In the genomic region with DNA sequence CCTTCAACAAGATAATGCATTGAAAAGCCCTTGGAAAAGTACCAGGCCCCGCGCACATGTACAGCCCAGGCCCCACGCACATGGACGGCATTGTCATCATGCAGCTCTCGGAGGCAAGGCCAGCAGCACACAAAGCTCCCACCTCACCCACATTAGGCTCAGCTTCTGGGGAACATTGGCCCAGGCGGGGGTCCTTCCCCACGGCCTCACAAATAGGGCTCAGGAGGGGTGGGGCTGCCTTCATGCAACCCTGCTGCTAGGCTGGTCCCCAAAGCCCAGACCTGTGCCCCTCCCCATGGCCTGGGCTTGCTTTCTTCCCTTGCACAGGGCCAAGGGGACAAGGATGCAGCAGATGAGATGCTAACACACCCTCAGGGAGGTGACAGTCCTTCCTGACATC, we compare ENCODE assay signal across 16 cellular contexts. TPM values are rescaled to one million over a fixed set of nuclear protein-coding genes. Genes with fewer than 3 reads are reported as not detected.
A peak's percentile ranks its signal among the peaks of the same experiment; 100 is the strongest.
DNase-seq lines count a peak whose midpoint lies in the region; ATAC-seq and TF ChIP-seq lines count a peak whose summit lies in the region.
"Had no signal": no experiment of that assay in that cellular context is flagged by ENCODE, and none has a peak within 500 bp of the region (broad histone marks: within the 10 kb centered on the region; RNA-seq: fewer than 3 reads in every experiment).

No MANE protein-coding gene starts in this region.

- no peaks in the 10 kb centered on the region for H3F3A ChIP-seq in neural progenitor cell (ENCODE audit: low read depth)

- H3K27me3 ChIP-seq in neural progenitor cell: no peaks in the 10 kb centered on the region
- H3K27me3 ChIP-seq: upper lobe of left lung had no signal

- no peaks in the 10 kb centered on the region for H3K36me3 Mint-ChIP-seq in neural progenitor cell

- no peak for ATAC-seq in GM18870 (IDR thresholded peaks at IDR 0.05; ENCODE audit: unreplicated experiment)
- ATAC-seq: stimulated activated memory B cell treated with anti-CD40 and anti-IgM and Interleukin-4, amounts not matched to agents 10 μg/mL and 1 μg/mL and 100 μg/mL, for 72 hours had no signal

- H3K4me1 Mint-ChIP-seq in neural progenitor cell: peaks cover 23% of the 10 kb centered on the region

- no peaks in the 10 kb centered on the region for H3K36me3 ChIP-seq in neural progenitor cell

- peak overlapping the region; percentile 46 for H3K27ac Mint-ChIP-seq in neural progenitor cell
- H3K27ac Mint-ChIP-seq: stimulated activated memory B cell treated with anti-CD40 and anti-IgM and Interleukin-4, amounts not matched to agents 10 μg/mL and 1 μg/mL and 100 μg/mL, for 72 hours; T-helper 1 cell treated with Interleukin-12 subunit alpha and Interleukin-12 subunit beta and Interleukin-4 antibody, amounts not matched to agents 30 μg/mL and 1 μg/mL, for 36 hours had no signal

- H3K9me3 ChIP-seq in neural progenitor cell (ENCODE audit: low read depth): no peaks in the 10 kb centered on the region
- H3K9me3 ChIP-seq: upper lobe of left lung had no signal

- H3K4me1 ChIP-seq in neural progenitor cell: peaks cover 7% of the 10 kb centered on the region
- H3K4me1 ChIP-seq: upper lobe of left lung had no signal

- H3K79me2 ChIP-seq in neural progenitor cell (ENCODE audit: low read depth): no peaks in the 10 kb centered on the region

- H3K27me3 Mint-ChIP-seq in neural progenitor cell (ENCODE audit: insufficient read depth, low read depth): peaks cover 7% of the 10 kb centered on the region

- no peak overlapping the region for H3K4me2 ChIP-seq in neural progenitor cell

- H3K27ac ChIP-seq in neural progenitor cell: no peak overlapping the region
- H3K27ac ChIP-seq: RWPE1, skin epidermis, upper lobe of left lung had no signal

- H2AFZ ChIP-seq in neural progenitor cell (replicated peaks): no peak overlapping the region

- no peak overlapping the region for H3K9ac ChIP-seq in neural progenitor cell

- H4K20me1 ChIP-seq in neural progenitor cell (ENCODE audit: low read depth): no peaks in the 10 kb centered on the region

- no peaks in the 10 kb centered on the region for H3K9me3 Mint-ChIP-seq in neural progenitor cell
- H3K9me3 Mint-ChIP-seq: stimulated activated memory B cell treated with anti-CD40 and anti-IgM and Interleukin-4, amounts not matched to agents 10 μg/mL and 1 μg/mL and 100 μg/mL, for 72 hours; T-helper 1 cell treated with Interleukin-12 subunit alpha and Interleukin-12 subunit beta and Interleukin-4 antibody, amounts not matched to agents 30 μg/mL and 1 μg/mL, for 36 hours had no signal

- H3K4me3 Mint-ChIP-seq in neural progenitor cell: no peak overlapping the region
- H3K4me3 Mint-ChIP-seq: stimulated activated memory B cell treated with anti-CD40 and anti-IgM and Interleukin-4, amounts not matched to agents 10 μg/mL and 1 μg/mL and 100 μg/mL, for 72 hours; T-helper 1 cell treated with Interleukin-12 subunit alpha and Interleukin-12 subunit beta and Interleukin-4 antibody, amounts not matched to agents 30 μg/mL and 1 μg/mL, for 36 hours had no signal

- DNase-seq in AG08396 (ENCODE audit: low spot score): peak; percentile 1
- peak; percentile 21 for DNase-seq in D341Med (ENCODE audit: low spot score)
- peak; percentile 27 for DNase-seq in ecto neural progenitor cell (ENCODE audit: low spot score)
- DNase-seq in neural progenitor cell (ENCODE audit: low spot score): no peak
- DNase-seq in glomerular visceral epithelial cell (ENCODE audit: extremely low spot score): no peak
- no peak for DNase-seq in GM10266 (ENCODE audit: extremely low spot score)
- DNase-seq: activated CD4-positive, alpha-beta T cell treated with anti-CD3 and anti-CD28 coated beads, Interleukin-2, amount 50 U/mL, for 1 hour; mesendoderm; NCI-H2029 treated with DMSO at 0.1 percent for 48 hours; NCI-H82; upper lobe of left lung had no signal

- TF ChIP-seq CTCF in neural progenitor cell (IDR thresholded peaks at IDR 0.05): no peak
- no peak for TF ChIP-seq CTCF in GM10266 (IDR thresholded peaks at IDR 0.05; ENCODE audit: control insufficient read depth, insufficient read depth, low read depth, missing control alignments)

- no peak overlapping the region for H3K4me3 ChIP-seq in neural progenitor cell
- H3K4me3 ChIP-seq: skin epidermis, upper lobe of left lung had no signal

RNA-seq across cellular contexts. Expression of a gene that starts 26.7 kb away (rescaled TPM):
- total RNA-seq in neural progenitor cell (ENCODE audit: low replicate concordance): 10.9 and 29.4 TPM in 2 replicates

Comparison
In these comparisons a context has a peak if more than half of its experiments do, and no peak if none do; other contexts are left out.
1. DNase-seq: peak in AG08396 (single experiment), D341Med (single experiment) and ecto neural progenitor cell (single experiment); none in neural progenitor cell (single experiment), glomerular visceral epithelial cell (single experiment) and GM10266 (single experiment).